Comparison of ENCODE assay signal across 8 cellular contexts in the genomic region with DNA sequence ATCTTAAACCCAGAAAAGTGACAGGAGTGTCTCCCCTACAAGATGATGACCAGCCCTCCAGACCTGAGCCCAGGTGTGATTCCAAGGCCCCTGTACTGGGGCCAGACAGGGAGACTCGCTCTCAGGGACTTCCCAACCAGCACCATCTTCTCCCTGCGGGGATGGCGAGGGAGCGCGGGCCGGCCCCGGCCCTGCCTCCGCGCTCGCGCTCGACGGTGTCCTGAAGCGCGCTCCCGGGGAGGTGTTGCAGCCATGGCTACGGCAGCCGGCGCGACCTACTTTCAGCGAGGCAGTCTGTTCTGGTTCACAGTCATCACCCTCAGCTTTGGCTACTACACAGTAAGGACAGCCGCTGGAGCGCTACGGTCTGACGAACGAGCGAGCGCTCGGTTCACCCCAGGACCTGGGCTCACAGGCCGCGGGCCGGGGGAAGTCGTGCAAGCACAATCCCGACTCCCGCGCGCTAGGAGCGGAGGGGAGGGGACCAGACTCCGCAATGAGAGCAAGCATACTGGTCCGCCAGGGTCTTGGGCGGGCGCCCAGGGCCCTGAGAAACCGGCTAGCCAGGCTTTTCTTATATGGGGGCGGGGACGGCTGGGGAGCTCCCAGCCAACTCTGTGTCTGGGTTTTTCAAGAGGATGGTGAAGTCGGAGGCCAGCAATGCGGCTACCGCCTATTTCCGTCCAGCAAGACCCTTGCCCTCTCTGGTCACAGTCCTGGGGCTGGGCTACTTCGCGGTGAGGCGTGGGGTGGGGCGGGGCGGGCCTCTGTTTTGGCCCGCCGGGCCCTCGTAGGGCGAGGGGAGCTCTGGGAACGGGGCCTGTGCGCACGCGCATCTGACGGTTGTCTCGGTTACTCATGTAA. TPM values are rescaled to one million over a fixed set of nuclear protein-coding genes. Genes with fewer than 3 reads are reported as not detected.
DNase-seq lines count a peak whose midpoint lies in the region; ATAC-seq and TF ChIP-seq lines count a peak whose summit lies in the region.

A gene with protein sequence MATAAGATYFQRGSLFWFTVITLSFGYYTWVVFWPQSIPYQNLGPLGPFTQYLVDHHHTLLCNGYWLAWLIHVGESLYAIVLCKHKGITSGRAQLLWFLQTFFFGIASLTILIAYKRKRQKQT (plus strand): TSS at position 218 of the 864 bp plus-strand sequence. CDS start 35 bp downstream, at position 253.

- DNase-seq in NCI-H748 (lab: John Stamatoyannopoulos, UW; ENCODE audit: unreplicated experiment) (peak; percentile 90), dermis blood vessel endothelial cell (peak; percentile 90)
- peak; percentile 86 for DNase-seq in activated CD4-positive, alpha-beta T cell treated with anti-CD3 and anti-CD28 coated beads, Interleukin-2, amount 50 U/mL, for 4 hours
- peak; percentile 93 for DNase-seq in stimulated activated CD4-positive, alpha-beta T cell treated with anti-CD3 and anti-CD28 coated beads, Interleukin-4, amount 100 ng/mL, for 1 hour

- H3K4me2 ChIP-seq in BLaER1 treated with 17β-estradiol and CSF1 and Interleukin-3, amounts not matched to agents 10 nM and 100 nM = peak within 1 kb of the TSS; percentile 74 to 99 (median 91)

- H3K36me3 ChIP-seq in BLaER1 treated with 17β-estradiol and CSF1 and Interleukin-3, amounts not matched to agents 10 nM and 100 nM = peaks cover 0 to 11% (median 0%) of the 10 kb centered on the region in 11 experiments; a peak in 5 of 22 replicates
- peaks cover 0 to 10% (median 2%) of the 10 kb centered on the region in 4 donors for H3K36me3 ChIP-seq in liver (ENCODE audit: control insufficient read depth in 4 of 4, insufficient read depth in 3 of 4, low read depth in 1 of 4, low read length in 3 of 4)

- peak; percentile 7 for TF ChIP-seq CTCF in liver (IDR thresholded peaks at IDR 0.05; ENCODE audit: low read depth, low read length, missing input control)

- H3K4me1 ChIP-seq in BLaER1 treated with 17β-estradiol and CSF1 and Interleukin-3, amounts not matched to agents 10 nM and 100 nM = peaks cover 17 to 27% (median 18%) of the 10 kb centered on the region in 10 experiments
- peaks cover 3 to 16% (median 13%) of the 10 kb centered on the region in 4 donors for H3K4me1 ChIP-seq in liver (ENCODE audit: control insufficient read depth in 4 of 4, insufficient read depth in 4 of 4, low read length in 3 of 4)

- no peaks in the 10 kb centered on the region for H3K27me3 ChIP-seq in BLaER1 treated with 17β-estradiol and CSF1 and Interleukin-3, amounts not matched to agents 10 nM and 100 nM
- no peaks in the 10 kb centered on the region for H3K27me3 ChIP-seq in liver (ENCODE audit: control insufficient read depth in 4 of 4, insufficient read depth in 4 of 4, low read length in 3 of 4)

- H3K9me3 ChIP-seq in BLaER1 treated with 17β-estradiol and CSF1 and Interleukin-3, amounts not matched to agents 10 nM and 100 nM (replicated peaks in 1 of 11) = no peaks in the 10 kb centered on the region
- no peaks in the 10 kb centered on the region for H3K9me3 ChIP-seq in liver (ENCODE audit: control insufficient read depth in 4 of 4, low read length in 3 of 4)

- peak within 1 kb of the TSS; percentile 73 to 91 (median 80) for H3K4me3 ChIP-seq in BLaER1 treated with 17β-estradiol and CSF1 and Interleukin-3, amounts not matched to agents 10 nM and 100 nM
- peak within 1 kb of the TSS; percentile 71 to 96 (median 93) for H3K4me3 ChIP-seq in liver (ENCODE audit: low read depth in 1 of 3, low read length in 3 of 3)

- under 1% methylated on average over 64 of the region's 64 CpGs for WGBS in liver

- H3K27ac ChIP-seq in BLaER1 treated with 17β-estradiol and CSF1 and Interleukin-3, amounts not matched to agents 10 nM and 100 nM = peak within 1 kb of the TSS; percentile 80 to 90 (median 86)
- H3K27ac ChIP-seq in liver (ENCODE audit: low read depth in 1 of 2, low read length in 2 of 2) = peak within 1 kb of the TSS; percentile 77 to 94

- peak; percentile 93 for ATAC-seq in GM19324 (IDR thresholded peaks at IDR 0.05; ENCODE audit: low FRiP score, unreplicated experiment)
- ATAC-seq in HG03460 (IDR thresholded peaks at IDR 0.05; ENCODE audit: unreplicated experiment) = peak; percentile 84

- peak in 1 of 2 donors; percentile 21 for TF ChIP-seq RAD21 in liver (IDR thresholded peaks at IDR 0.05)

- peak within 1 kb of the TSS; percentile 83 to 91 (median 88) for H3K9ac ChIP-seq in BLaER1 treated with 17β-estradiol and CSF1 and Interleukin-3, amounts not matched to agents 10 nM and 100 nM
- H3K9ac ChIP-seq in liver (ENCODE audit: low read depth in 1 of 2, low read length in 2 of 2) = peak within 1 kb of the TSS; percentile 78 to 87

- no peaks in the 10 kb centered on the region for H4K20me1 ChIP-seq in BLaER1 treated with 17β-estradiol and CSF1 and Interleukin-3, amounts not matched to agents 10 nM and 100 nM

TF ChIP-seq in liver, 16 proteins besides CTCF, POLR2A, EP300 and RAD21:
- TF ChIP-seq FOXA1 (IDR thresholded peaks at IDR 0.05) (no peak), JUND (IDR thresholded peaks at IDR 0.05) (peak; percentile 54 to 56), YY1 (IDR thresholded peaks at IDR 0.05) (peak; percentile 81), NR2F2 (IDR thresholded peaks at IDR 0.05) (peak; percentile 90), EGR1 (IDR thresholded peaks at IDR 0.05; ENCODE audit: low read depth in 2 of 2) (peak; percentile 67 to 73), GABPA (IDR thresholded peaks at IDR 0.05 in 1 of 2, conservative IDR thresholded peaks at IDR 0.05 in 1 of 2) (peak in 1 of 2 donors; percentile 79), SP1 (IDR thresholded peaks at IDR 0.05) (peak; percentile 78), RXRA (IDR thresholded peaks at IDR 0.05) (peak; percentile 58 to 64), TAF1 (conservative IDR thresholded peaks at IDR 0.05) (peak; percentile 59), HNF4A (conservative IDR thresholded peaks at IDR 0.05) (peak; percentile 97), FOXA2 (IDR thresholded peaks at IDR 0.05) (no peak), HNF4G (IDR thresholded peaks at IDR 0.05) (peak; percentile 87)
- TF ChIP-seq, protein P1, sequence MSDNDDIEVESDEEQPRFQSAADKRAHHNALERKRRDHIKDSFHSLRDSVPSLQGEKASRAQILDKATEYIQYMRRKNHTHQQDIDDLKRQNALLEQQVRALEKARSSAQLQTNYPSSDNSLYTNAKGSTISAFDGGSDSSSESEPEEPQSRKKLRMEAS (IDR thresholded peaks at IDR 0.05) = no peak
- TF ChIP-seq, protein P2, sequence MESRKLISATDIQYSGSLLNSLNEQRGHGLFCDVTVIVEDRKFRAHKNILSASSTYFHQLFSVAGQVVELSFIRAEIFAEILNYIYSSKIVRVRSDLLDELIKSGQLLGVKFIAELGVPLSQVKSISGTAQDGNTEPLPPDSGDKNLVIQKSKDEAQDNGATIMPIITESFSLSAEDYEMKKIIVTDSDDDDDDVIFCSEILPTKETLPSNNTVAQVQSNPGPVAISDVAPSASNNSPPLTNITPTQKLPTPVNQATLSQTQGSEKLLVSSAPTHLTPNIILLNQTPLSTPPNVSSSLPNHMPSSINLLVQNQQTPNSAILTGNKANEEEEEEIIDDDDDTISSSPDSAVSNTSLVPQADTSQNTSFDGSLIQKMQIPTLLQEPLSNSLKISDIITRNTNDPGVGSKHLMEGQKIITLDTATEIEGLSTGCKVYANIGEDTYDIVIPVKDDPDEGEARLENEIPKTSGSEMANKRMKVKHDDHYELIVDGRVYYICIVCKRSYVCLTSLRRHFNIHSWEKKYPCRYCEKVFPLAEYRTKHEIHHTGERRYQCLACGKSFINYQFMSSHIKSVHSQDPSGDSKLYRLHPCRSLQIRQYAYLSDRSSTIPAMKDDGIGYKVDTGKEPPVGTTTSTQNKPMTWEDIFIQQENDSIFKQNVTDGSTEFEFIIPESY (IDR thresholded peaks at IDR 0.05) = peak; percentile 93
- TF ChIP-seq, protein P3, sequence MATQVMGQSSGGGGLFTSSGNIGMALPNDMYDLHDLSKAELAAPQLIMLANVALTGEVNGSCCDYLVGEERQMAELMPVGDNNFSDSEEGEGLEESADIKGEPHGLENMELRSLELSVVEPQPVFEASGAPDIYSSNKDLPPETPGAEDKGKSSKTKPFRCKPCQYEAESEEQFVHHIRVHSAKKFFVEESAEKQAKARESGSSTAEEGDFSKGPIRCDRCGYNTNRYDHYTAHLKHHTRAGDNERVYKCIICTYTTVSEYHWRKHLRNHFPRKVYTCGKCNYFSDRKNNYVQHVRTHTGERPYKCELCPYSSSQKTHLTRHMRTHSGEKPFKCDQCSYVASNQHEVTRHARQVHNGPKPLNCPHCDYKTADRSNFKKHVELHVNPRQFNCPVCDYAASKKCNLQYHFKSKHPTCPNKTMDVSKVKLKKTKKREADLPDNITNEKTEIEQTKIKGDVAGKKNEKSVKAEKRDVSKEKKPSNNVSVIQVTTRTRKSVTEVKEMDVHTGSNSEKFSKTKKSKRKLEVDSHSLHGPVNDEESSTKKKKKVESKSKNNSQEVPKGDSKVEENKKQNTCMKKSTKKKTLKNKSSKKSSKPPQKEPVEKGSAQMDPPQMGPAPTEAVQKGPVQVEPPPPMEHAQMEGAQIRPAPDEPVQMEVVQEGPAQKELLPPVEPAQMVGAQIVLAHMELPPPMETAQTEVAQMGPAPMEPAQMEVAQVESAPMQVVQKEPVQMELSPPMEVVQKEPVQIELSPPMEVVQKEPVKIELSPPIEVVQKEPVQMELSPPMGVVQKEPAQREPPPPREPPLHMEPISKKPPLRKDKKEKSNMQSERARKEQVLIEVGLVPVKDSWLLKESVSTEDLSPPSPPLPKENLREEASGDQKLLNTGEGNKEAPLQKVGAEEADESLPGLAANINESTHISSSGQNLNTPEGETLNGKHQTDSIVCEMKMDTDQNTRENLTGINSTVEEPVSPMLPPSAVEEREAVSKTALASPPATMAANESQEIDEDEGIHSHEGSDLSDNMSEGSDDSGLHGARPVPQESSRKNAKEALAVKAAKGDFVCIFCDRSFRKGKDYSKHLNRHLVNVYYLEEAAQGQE (IDR thresholded peaks at IDR 0.05) = peak; percentile 74
- TF ChIP-seq, protein P4, sequence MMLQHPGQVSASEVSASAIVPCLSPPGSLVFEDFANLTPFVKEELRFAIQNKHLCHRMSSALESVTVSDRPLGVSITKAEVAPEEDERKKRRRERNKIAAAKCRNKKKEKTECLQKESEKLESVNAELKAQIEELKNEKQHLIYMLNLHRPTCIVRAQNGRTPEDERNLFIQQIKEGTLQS (IDR thresholded peaks at IDR 0.05) = peak; percentile 38

RNA-seq across cellular contexts. Expression of the gene that starts here (rescaled TPM):
- total RNA-seq in dermis blood vessel endothelial cell (4.9 and 7.3 TPM in 2 replicates), liver (10 to 100 TPM in 1 of 2 donors, 1 to 10 TPM in 1; 10.0 to 14.5 TPM)
- 10 to 100 TPM; 26.9 to 33.2 TPM for polyA plus RNA-seq in liver

Comparison
In these comparisons a context has a peak if more than half of its experiments do, and no peak if none do; other contexts are left out.
1. Peak in every context shown above with its lines: DNase-seq, ATAC-seq, H3K4me3 ChIP-seq and H3K27ac ChIP-seq.